Comparison of ENCODE assay signal across 24 cellular contexts in genomic region chr1:211601982-211602644, GRCh38. TPM values are rescaled to one million over a fixed set of nuclear protein-coding genes. Genes with fewer than 3 reads are reported as not detected.
A peak's percentile ranks its signal among the peaks of the same experiment; 100 is the strongest.
DNase-seq lines count a peak whose midpoint lies in the region; ATAC-seq, FAIRE-seq and TF ChIP-seq lines count a peak whose summit lies in the region.
"Had no signal": no experiment of that assay in that cellular context is flagged by ENCODE, and none has a peak within 500 bp of the region (broad histone marks: within the 10 kb centered on the region; RNA-seq: fewer than 3 reads in every experiment).

No MANE protein-coding gene starts in this region.

- H3K9me1 ChIP-seq in K562 (ENCODE audit: control insufficient read depth, insufficient read depth, low read length), result no peaks in the 10 kb centered on the region

- intact Hi-C loops in K562 (cut with micrococcal nuclease), result no loop called here

- POLR2A ChIA-PET in K562 (lab: Yijun Ruan, JAX), result interaction anchor here (0.9 to 1.8 kb wide), 5 partner anchors 12 to 23 kb away, joined by 3 to 6 read pairs (median 5); partner anchors contain the start of gene SLC30A1

- H3K27ac ChIP-seq in K562 (ENCODE audit: extremely low read depth, low read depth, low read length) (no peak overlapping the region), neutrophil (peak overlapping the region; percentile 40)
- H3K27ac ChIP-seq: prostate gland, thoracic aorta had no signal

- peak; percentile 23 for DNase-seq in EH (ENCODE audit: low read depth)
- DNase-seq in NCI-H128 (lab: John Stamatoyannopoulos, UW; ENCODE audit: unreplicated experiment), result peak; percentile 67
- no peak for DNase-seq in K562 (ENCODE audit: extremely low read depth in 1 of 4, low spot score in 3 of 4)
- DNase-seq in NCI-H1092 treated with DMSO at 0.1 percent for 48 hours (lab: John Stamatoyannopoulos, UW), result no peak
- DNase-seq in DMS114 treated with DMSO at 0.1 percent for 48 hours (lab: John Stamatoyannopoulos, UW; ENCODE audit: unreplicated experiment), result no peak
- no peak for DNase-seq in ureter (ENCODE audit: low spot score)
- DNase-seq: activated CD4-positive, alpha-beta T cell treated with anti-CD3 and anti-CD28 coated beads, Interleukin-2, amount 50 U/mL, for 48 hours; activated naive CD4-positive, alpha-beta T cell treated with Interleukin-2 at 50 U/mL for 16 hours; CD4-positive, CD25-positive, alpha-beta regulatory T cell; cerebellar nuclear complex; GF-D8; KG1; left colon; MG63; NCI-H2171 treated with DMSO at 0.1 percent for 48 hours; NCI-H510A treated with DMSO at 0.1 percent for 48 hours; T-cell had no signal

- no peaks in the 10 kb centered on the region for H3K27me3 ChIP-seq in K562 (ENCODE audit: control insufficient read depth in 2 of 2, insufficient read depth in 2 of 2, low read length in 2 of 2)
- H3K27me3 ChIP-seq in neutrophil, result no peaks in the 10 kb centered on the region
- H3K27me3 ChIP-seq: MG63 had no signal

- WGBS in K562 (ENCODE audit: insufficient coverage, low coverage, missing lambda C conversion rate), result 45% methylated on average over 7 of the region's 7 CpGs

- H3K4me3 ChIP-seq in K562, result no peak overlapping the region
- H3K4me3 ChIP-seq in neutrophil (ENCODE audit: low read depth in 1 of 2, low read length in 1 of 2), result peak overlapping the region in 1 of 2 experiments; percentile 0
- H3K4me3 ChIP-seq: MG63, prostate gland, thoracic aorta had no signal

- CTCF ChIA-PET in K562 (lab: Yijun Ruan, JAX; ENCODE audit: low intra/inter-chr PET ratio), result no interaction called here

- H2AFZ ChIP-seq in K562 (ENCODE audit: low read depth, low read length), result no peak overlapping the region

- no peaks in the 10 kb centered on the region for H3K9me3 ChIP-seq in K562 (replicated peaks; ENCODE audit: control insufficient read depth, insufficient read depth, low read depth, low read length)
- no peaks in the 10 kb centered on the region for H3K9me3 ChIP-seq in neutrophil
- H3K9me3 ChIP-seq: MG63, prostate gland, thoracic aorta had no signal

- no peak for TF ChIP-seq RAD21 in K562 (CRISPR knock-in tag; conservative IDR thresholded peaks at IDR 0.05 in 1 of 2, IDR thresholded peaks at IDR 0.05 in 1 of 2)

- H4K20me1 ChIP-seq in K562 (replicated peaks; ENCODE audit: control insufficient read depth, insufficient read depth, low read length), result no peaks in the 10 kb centered on the region

- H3K4me1 ChIP-seq in K562 (replicated peaks in 1 of 2; ENCODE audit: control insufficient read depth in 2 of 2, insufficient read depth in 2 of 2, low read length in 2 of 2) (peaks cover 7 to 16% of the 10 kb centered on the region in 2 experiments; a peak in 4 of 5 replicates), neutrophil (ENCODE audit: control insufficient read depth in 1 of 2, insufficient read depth in 1 of 2, low read depth in 1 of 2, low read length in 1 of 2) (peaks cover 47 to 57% of the 10 kb centered on the region in 2 experiments)

- TF ChIP-seq EP300 in K562 (IDR thresholded peaks at IDR 0.05; ENCODE audit: low read length), result no peak

- no peak overlapping the region for H3K9ac ChIP-seq in K562 (ENCODE audit: insufficient read depth in 1 of 2, low read depth in 2 of 2, low read length in 2 of 2)

- no peak for FAIRE-seq in K562 (lab: Jason Lieb, UNC)
- FAIRE-seq: RCC 7860 had no signal

- in situ Hi-C loops in K562 (cut with MboI), result no loop called here

- no peak overlapping the region for H3K4me2 ChIP-seq in K562 (ENCODE audit: insufficient read depth, low read length)

- H3K79me2 ChIP-seq in K562 (ENCODE audit: control insufficient read depth, insufficient read depth, low read length), result peaks cover 31% of the 10 kb centered on the region

- H3K36me3 ChIP-seq in K562 (ENCODE audit: control insufficient read depth, insufficient read depth, low read length), result peaks cover 21% of the 10 kb centered on the region
- H3K36me3 ChIP-seq in neutrophil, result no peaks in the 10 kb centered on the region
- H3K36me3 ChIP-seq: MG63, prostate gland, thoracic aorta had no signal

- BruUV-seq in K562 (replicated peaks; lab: Mats Ljungman, UMichigan), result no TSS peak

- TF ChIP-seq CTCF in K562 (IDR thresholded peaks at IDR 0.05 in 2 of 3, conservative IDR thresholded peaks at IDR 0.05 in 1 of 3; ENCODE audit: insufficient read depth in 2 of 3, low read depth in 1 of 3, low read length in 3 of 3) (no peak), neutrophil (IDR thresholded peaks at IDR 0.05) (no peak)

- ATAC-seq in K562 (no peak), GM19324 (IDR thresholded peaks at IDR 0.05; ENCODE audit: low FRiP score, unreplicated experiment) (no peak)
- ATAC-seq: activated CD4-positive, CD25-positive, alpha-beta regulatory T cell treated with anti-CD3 and anti-CD28 coated beads, Interleukin-2, amount 50 U/mL, for 24 hours; HCT116; left colon; T-cell had no signal

- TF ChIP-seq POLR2A in K562 (conservative IDR thresholded peaks at IDR 0.05), result no peak

TF ChIP-seq in K562, 482 proteins besides CTCF, POLR2A, EP300 and RAD21:
- TF ChIP-seq PHF21A (IDR thresholded peaks at IDR 0.05; ENCODE audit: borderline replicate concordance, low read depth) (no peak), ATF1 (CRISPR knock-in tag; IDR thresholded peaks at IDR 0.05) (no peak), ATF1 (tag; IDR thresholded peaks at IDR 0.05) (no peak), KDM1A (IDR thresholded peaks at IDR 0.05) (peak in 1 of 2 experiments; percentile 42; a peak in 1 of 4 replicates), NFIC (IDR thresholded peaks at IDR 0.05) (peak; percentile 73), MEIS2 (IDR thresholded peaks at IDR 0.05; ENCODE audit: partially characterized antibody) (peak; percentile 54), ZNF444 (CRISPR knock-in tag; IDR thresholded peaks at IDR 0.05) (no peak), PBX2 (CRISPR knock-in tag; IDR thresholded peaks at IDR 0.05; ENCODE audit: low read depth) (no peak), PBX2 (tag; conservative IDR thresholded peaks at IDR 0.05; ENCODE audit: low read depth) (peak; percentile 66)
- TF ChIP-seq, protein P1, sequence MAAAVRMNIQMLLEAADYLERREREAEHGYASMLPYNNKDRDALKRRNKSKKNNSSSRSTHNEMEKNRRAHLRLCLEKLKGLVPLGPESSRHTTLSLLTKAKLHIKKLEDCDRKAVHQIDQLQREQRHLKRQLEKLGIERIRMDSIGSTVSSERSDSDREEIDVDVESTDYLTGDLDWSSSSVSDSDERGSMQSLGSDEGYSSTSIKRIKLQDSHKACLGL (CRISPR knock-in tag; IDR thresholded peaks at IDR 0.05; ENCODE audit: borderline replicate concordance, poor library complexity, severe bottlenecking), result no peak

RNA-seq across cellular contexts. Expression of gene SLC30A1, which starts 23.2 kb away (rescaled TPM):
- total RNA-seq in K562 (2011; cell fraction: chromatin; rRNA removed; ENCODE audit: low replicate concordance), result 11.4 and 24.0 TPM in 2 replicates
- 14.2 and 15.8 TPM in 2 replicates for total RNA-seq in K562 (2011; cell fraction: nucleolus; rRNA removed)
- 19.2 and 26.8 TPM in 2 replicates for total RNA-seq in K562 (2011; cell fraction: nucleoplasm; rRNA removed)
- total RNA-seq in K562 (2014; rRNA removed) (5.0 and 5.4 TPM in 2 replicates), K562 (2014; rRNA removed; fragmentation: Illumina TruSeq; extraction: Trizol) (11.9 and 12.0 TPM in 2 replicates), K562 (2015; rRNA removed; fragmentation: Illumina TruSeq; extraction: Trizol) (13.8 and 14.4 TPM in 2 replicates), K562 (2021) (13.1 and 14.6 TPM in 2 replicates), ureter (28.9 TPM)
- polyA plus RNA-seq in K562 (2011; rRNA removed) (6.6 and 6.7 TPM in 2 replicates), K562 (2014; fragmentation: Illumina TruSeq; extraction: Trizol) (6.4 and 7.9 TPM in 2 replicates), K562 (2014; fragmentation: Nextera tagmentation; extraction: Ambion mirVana) (1 to 10 TPM; 4.1 to 4.2 TPM), K562 (2014; rRNA removed) (4.8 and 5.1 TPM in 2 replicates)
- 3.2 and 3.5 TPM in 2 replicates for polyA plus RNA-seq in K562 (2011; cell fraction: cytosol; rRNA removed)
- 4.1 and 5.4 TPM in 2 replicates for polyA plus RNA-seq in K562 (2011; cell fraction: nucleus; rRNA removed)
- 4.5 and 8.6 TPM in 2 replicates for polyA plus RNA-seq in K562 (2012)
- polyA minus RNA-seq in K562 (2011; rRNA and poly(A)+ RNA removed), result 15.2 and 23.0 TPM in 2 replicates
- 8.5 and 10.6 TPM in 2 replicates for polyA minus RNA-seq in K562 (2011; cell fraction: cytosol; rRNA and poly(A)+ RNA removed)
- polyA minus RNA-seq in K562 (2011; cell fraction: nucleus; rRNA and poly(A)+ RNA removed), result 9.6 and 22.0 TPM in 2 replicates

Comparison
In these comparisons a context has a peak if more than half of its experiments do, and no peak if none do; other contexts are left out.
1. DNase-seq: peak in EH (single experiment) and NCI-H128 (single experiment); none in K562 (0 of 4), NCI-H1092 treated with DMSO at 0.1 percent for 48 hours (single experiment), DMS114 treated with DMSO at 0.1 percent for 48 hours (single experiment) and ureter (single experiment).